Comparison of ENCODE assay signal across 10 cellular contexts in genomic region chr10:92688573-92688926, GRCh38. TPM values are rescaled to one million over a fixed set of nuclear protein-coding genes. Genes with fewer than 3 reads are reported as not detected.
A peak's percentile ranks its signal among the peaks of the same experiment; 100 is the strongest.
DNase-seq lines count a peak whose midpoint lies in the region; ATAC-seq, FAIRE-seq and TF ChIP-seq lines count a peak whose summit lies in the region.
"Had no signal": no experiment of that assay in that cellular context is flagged by ENCODE, and none has a peak within 500 bp of the region (broad histone marks: within the 10 kb centered on the region; RNA-seq: fewer than 3 reads in every experiment).

No MANE protein-coding gene starts in this region.

- peaks cover 39% of the 10 kb centered on the region for H3K9me3 Mint-ChIP-seq in astrocyte (ENCODE audit: unreplicated experiment)

- H3K4me1 ChIP-seq in left ventricle myocardium inferior (peaks cover 34% of the 10 kb centered on the region), astrocyte (ENCODE audit: insufficient read depth, low read length) (peaks cover 13% of the 10 kb centered on the region), mononuclear cell (ENCODE audit: insufficient read depth, low read length) (peaks cover 35% of the 10 kb centered on the region), urinary bladder (ENCODE audit: insufficient read depth) (peaks cover 2% of the 10 kb centered on the region)

- no peaks in the 10 kb centered on the region for H4K20me1 ChIP-seq in astrocyte (ENCODE audit: insufficient read depth, low read length)

- H3K27me3 Mint-ChIP-seq in astrocyte (ENCODE audit: low read depth, unreplicated experiment) = peaks cover 57% of the 10 kb centered on the region

- WGBS in urinary bladder = 51% methylated on average over 5 of the region's 5 CpGs

- TF ChIP-seq CTCF in left ventricle myocardium inferior (IDR thresholded peaks at IDR 0.05; ENCODE audit: borderline replicate concordance) (no peak), astrocyte (IDR thresholded peaks at IDR 0.05; ENCODE audit: insufficient read depth, low read depth, low read length) (no peak)

- peak overlapping the region; percentile 85 for H2AFZ ChIP-seq in astrocyte (ENCODE audit: low read depth, low read length)

- H3K36me3 ChIP-seq in left ventricle myocardium inferior (peaks cover 3% of the 10 kb centered on the region), astrocyte (ENCODE audit: insufficient read depth, low read length) (no peaks in the 10 kb centered on the region), urinary bladder (ENCODE audit: insufficient read depth) (peaks cover 2% of the 10 kb centered on the region)

- H3K27ac Mint-ChIP-seq in astrocyte (ENCODE audit: unreplicated experiment) = no peak overlapping the region

- ATAC-seq in Right ventricle myocardium inferior (no peak), GM18909 (IDR thresholded peaks at IDR 0.05; ENCODE audit: poor library complexity, unreplicated experiment) (no peak), GM19023 (IDR thresholded peaks at IDR 0.05; ENCODE audit: unreplicated experiment) (no peak)

- peak overlapping the region; percentile 21 for H3K4me3 Mint-ChIP-seq in astrocyte (ENCODE audit: unreplicated experiment)

- FAIRE-seq in astrocyte (lab: Jason Lieb, UNC) = no peak

- H3K4me3 ChIP-seq in left ventricle myocardium inferior = peak overlapping the region; percentile 77
- H3K4me3 ChIP-seq in astrocyte (ENCODE audit: insufficient read depth, low read depth, low read length) = peak overlapping the region; percentile 47
- peak overlapping the region; percentile 80 for H3K4me3 ChIP-seq in mononuclear cell (ENCODE audit: low read length)
- H3K4me3 ChIP-seq in urinary bladder (ENCODE audit: low read depth, low read length) = peak overlapping the region; percentile 65

- H3K36me3 Mint-ChIP-seq in astrocyte (ENCODE audit: low read depth, unreplicated experiment) = peaks cover 4% of the 10 kb centered on the region

- H3K27me3 ChIP-seq in left ventricle myocardium inferior (ENCODE audit: low read depth) (peaks cover 63% of the 10 kb centered on the region), astrocyte (ENCODE audit: insufficient read depth, low read length) (peaks cover 31% of the 10 kb centered on the region), mononuclear cell (ENCODE audit: insufficient read depth, low read length) (peaks cover 3% of the 10 kb centered on the region)

- intact Hi-C loops in left ventricle myocardium inferior (cut with micrococcal nuclease) (no loop called here), Right ventricle myocardium inferior (cut with DNase I) (no loop called here)

- peaks cover 1% of the 10 kb centered on the region for H3K4me1 Mint-ChIP-seq in astrocyte (ENCODE audit: low read depth, unreplicated experiment)

- no peaks in the 10 kb centered on the region for H3K79me2 ChIP-seq in astrocyte (ENCODE audit: insufficient read depth, low read length)

- H3K9me3 ChIP-seq in left ventricle myocardium inferior (replicated peaks) (peaks cover 13% of the 10 kb centered on the region), astrocyte (ENCODE audit: insufficient read depth, low read depth, low read length) (no peaks in the 10 kb centered on the region), mononuclear cell (ENCODE audit: low read depth, low read length) (no peaks in the 10 kb centered on the region)

- H3K27ac ChIP-seq in left ventricle myocardium inferior (replicated peaks) = no peak overlapping the region
- H3K27ac ChIP-seq in astrocyte (ENCODE audit: low read depth, low read length) = no peak overlapping the region
- no peak overlapping the region for H3K27ac ChIP-seq in urinary bladder (ENCODE audit: low read depth)

- peak overlapping the region; percentile 87 for H3K4me2 ChIP-seq in astrocyte (ENCODE audit: low read length)

- no peak for DNase-seq in left ventricle myocardium inferior
- DNase-seq in Right ventricle myocardium inferior (ENCODE audit: missing footprints) = no peak
- DNase-seq in astrocyte (ENCODE audit: low read depth) = no peak
- DNase-seq in SK-N-DZ (ENCODE audit: low spot score) = no peak
- DNase-seq: activated gamma-delta T cell, NCI-H2081 treated with DMSO at 0.1 percent for 48 hours had no signal

- peak overlapping the region; percentile 64 for H3K9ac ChIP-seq in astrocyte (ENCODE audit: low read length)

RNA-seq across cellular contexts. Expression of gene HHEX, which starts 1.2 kb away (rescaled TPM):
- total RNA-seq in left ventricle myocardium inferior = 2.1 TPM
- total RNA-seq in Right ventricle myocardium inferior = 2.6 TPM
- total RNA-seq in astrocyte = not detected in 2 replicates
- total RNA-seq in mononuclear cell = 30.3 TPM
- 6.7 TPM for total RNA-seq in urinary bladder
- polyA plus RNA-seq in urinary bladder = 15.3 TPM
- polyA plus RNA-seq in SK-N-DZ (2014; cell fraction: cytosol; rRNA removed) = 0.53 and 2.4 TPM in 2 replicates
- polyA plus RNA-seq in SK-N-DZ (2014; cell fraction: nucleus; rRNA removed) = 1.4 and 5.1 TPM in 2 replicates
